11 cellular contexts compared by ENCODE assay signal in the genomic region with DNA sequence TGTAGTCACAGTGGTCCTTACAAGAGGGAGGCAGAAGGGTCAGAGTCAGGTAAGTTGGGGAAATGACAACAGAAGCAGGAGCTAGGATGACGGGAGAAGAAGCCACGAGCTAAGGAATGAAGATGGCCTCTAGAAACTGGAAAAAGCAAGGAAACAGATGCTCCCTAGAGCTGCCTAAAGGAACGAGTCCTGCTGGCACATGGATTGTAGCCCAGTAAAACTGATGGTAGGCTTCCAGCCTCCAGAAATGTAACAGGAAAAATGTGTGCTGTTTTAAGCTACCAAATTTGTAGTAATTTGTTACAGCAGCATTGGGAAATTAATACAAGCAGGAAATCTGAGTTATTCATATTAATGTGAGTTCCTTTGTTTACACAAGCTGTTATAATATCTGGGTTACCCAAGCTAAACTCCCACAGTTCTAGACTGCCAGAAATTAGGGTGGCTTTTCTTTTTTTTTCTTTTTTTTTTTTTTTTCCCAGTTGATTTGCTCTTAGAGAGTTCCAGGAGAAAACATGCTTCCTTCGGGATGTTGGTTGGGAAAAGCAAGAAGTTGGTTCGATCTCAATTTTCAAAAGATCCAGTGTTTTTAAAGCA.
DNase-seq lines count a peak whose midpoint lies in the region; ATAC-seq and TF ChIP-seq lines count a peak whose summit lies in the region.
"Had no signal": no experiment of that assay in that cellular context is flagged by ENCODE, and none has a peak within 500 bp of the region (broad histone marks: within the 10 kb centered on the region; RNA-seq: fewer than 3 reads in every experiment).

No MANE protein-coding gene starts in this region.

- CTCF ChIA-PET in RWPE1 (lab: Yijun Ruan, JAX): interaction anchor here (0.5 to 0.7 kb wide), 3 partner anchors 82 to 753 kb away, joined by 3 to 6 read pairs (median 5); no protein-coding TSS in a partner anchor

- no peak overlapping the region for H3K9ac ChIP-seq in smooth muscle cell (ENCODE audit: low read depth)

- no peaks in the 10 kb centered on the region for H3F3A ChIP-seq in smooth muscle cell (ENCODE audit: low read depth)

- H3K27me3 ChIP-seq in smooth muscle cell (ENCODE audit: low read depth): no peaks in the 10 kb centered on the region

- TF ChIP-seq CTCF in smooth muscle cell (IDR thresholded peaks at IDR 0.05; ENCODE audit: borderline replicate concordance, insufficient read depth, poor library complexity, severe bottlenecking): no peak
- TF ChIP-seq CTCF in RWPE1 (conservative IDR thresholded peaks at IDR 0.05; ENCODE audit: low read depth): no peak

- no peak overlapping the region for H3K4me3 ChIP-seq in smooth muscle cell
- H3K4me3 ChIP-seq: A549, HAP-1 had no signal

- peaks cover 18% of the 10 kb centered on the region for H3K4me1 ChIP-seq in smooth muscle cell (ENCODE audit: low read depth)
- H3K4me1 ChIP-seq: A549, Caco-2, HAP-1 had no signal

- DNase-seq in NCI-H446 treated with DMSO at 0.1 percent for 48 hours (lab: John Stamatoyannopoulos, UW) (peak; percentile 45), cerebellar cortex (ENCODE audit: low spot score) (peak; percentile 91), fibroblast of gingiva (ENCODE audit: low read depth) (peak; percentile 6), smooth muscle cell (lab: John Stamatoyannopoulos, UW; ENCODE audit: unreplicated experiment) (no peak), RWPE1 (ENCODE audit: low spot score) (no peak)
- DNase-seq: Caco-2; CD8-positive, alpha-beta T cell had no signal

- no peaks in the 10 kb centered on the region for H3K9me3 ChIP-seq in smooth muscle cell (replicated peaks; ENCODE audit: low read depth)
- H3K9me3 ChIP-seq: A549, Caco-2, HAP-1 had no signal

- H3K27ac ChIP-seq in smooth muscle cell (ENCODE audit: low read depth): no peak overlapping the region
- no peak overlapping the region for H3K27ac ChIP-seq in RWPE1
- H3K27ac ChIP-seq: A549 had no signal

- POLR2A ChIA-PET in RWPE1 (lab: Yijun Ruan, JAX; ENCODE audit: low non-redundant PET): no interaction called here

- WGBS in smooth muscle cell (ENCODE audit: low lambda C conversion rate): 47% methylated on average over 5 of the region's 5 CpGs

- H3K36me3 ChIP-seq in smooth muscle cell (ENCODE audit: low read depth): no peaks in the 10 kb centered on the region
- H3K36me3 ChIP-seq: HAP-1 had no signal

- H3K4me2 ChIP-seq in smooth muscle cell: peak overlapping the region; percentile 4
- H3K4me2 ChIP-seq: A549 had no signal

- H2AFZ ChIP-seq in smooth muscle cell (ENCODE audit: low read depth): peak overlapping the region; percentile 73

- H4K20me1 ChIP-seq in smooth muscle cell (ENCODE audit: low read depth): no peaks in the 10 kb centered on the region

- ATAC-seq in HG02759 (IDR thresholded peaks at IDR 0.05; ENCODE audit: unreplicated experiment): no peak
- ATAC-seq in GM18520 (IDR thresholded peaks at IDR 0.05; ENCODE audit: unreplicated experiment): no peak
- ATAC-seq: A549; CD8-positive, alpha-beta T cell had no signal

- no peaks in the 10 kb centered on the region for H3K79me2 ChIP-seq in smooth muscle cell (ENCODE audit: low read depth)

Comparison
In these comparisons a context has a peak if more than half of its experiments do, and no peak if none do; other contexts are left out.
1. DNase-seq: peak in NCI-H446 treated with DMSO at 0.1 percent for 48 hours (single experiment), cerebellar cortex (single experiment) and fibroblast of gingiva (single experiment); none in smooth muscle cell (single experiment) and RWPE1 (single experiment).